ENCODE assay signal across 18 cellular contexts in the genomic region with DNA sequence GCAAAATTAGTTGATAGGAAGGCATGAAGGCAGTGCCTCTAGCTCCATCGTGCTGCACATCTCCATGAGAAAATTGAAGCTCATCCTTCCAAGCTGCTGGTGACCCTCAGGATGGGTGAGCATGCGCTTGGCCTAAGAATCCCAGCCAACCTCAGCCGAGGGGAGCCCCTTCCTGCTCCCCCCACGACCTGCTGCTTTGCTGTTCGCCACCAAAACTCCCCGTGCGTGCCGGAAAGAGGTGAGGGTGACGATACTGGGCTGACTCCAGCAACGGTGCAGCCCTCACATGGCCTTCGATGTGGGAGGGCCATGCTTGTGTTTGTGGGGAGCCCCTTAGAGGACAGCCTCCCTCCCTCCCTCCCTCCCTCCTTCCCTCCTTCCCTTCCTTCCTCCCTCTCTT.
DNase-seq lines count a peak whose midpoint lies in the region; ATAC-seq and TF ChIP-seq lines count a peak whose summit lies in the region.
"Had no signal": no experiment of that assay in that cellular context is flagged by ENCODE, and none has a peak within 500 bp of the region (broad histone marks: within the 10 kb centered on the region; RNA-seq: fewer than 3 reads in every experiment).

No MANE protein-coding gene starts in this region.

- in situ Hi-C loops in G401 (cut with HindIII; ENCODE audit: low sequenced_read_pairs), result no loop called here

- TF ChIP-seq POLR2A in breast epithelium (IDR thresholded peaks at IDR 0.05), result no peak

- DNase-seq in Right ventricle myocardium inferior (ENCODE audit: missing footprints) (peak; percentile 22), cardiac septum (ENCODE audit: low spot score) (no peak), RWPE2 (ENCODE audit: low spot score) (peak; percentile 27), posterior vena cava (ENCODE audit: low spot score) (peak; percentile 20), G401 (ENCODE audit: low spot score) (no peak), breast epithelium (ENCODE audit: low spot score in 2 of 2) (no peak)
- DNase-seq: AML-193; Calu3; CD4-positive, alpha-beta T cell; CD8-positive, alpha-beta T cell; DMS79 treated with DMSO at 0.1 percent for 48 hours; GDM1 had no signal

- TF ChIP-seq CTCF in RWPE2 (IDR thresholded peaks at IDR 0.05; ENCODE audit: poor library complexity, severe bottlenecking) (no peak), breast epithelium (IDR thresholded peaks at IDR 0.05) (no peak)

- H3K27ac ChIP-seq in RWPE2 (ENCODE audit: poor library complexity, severe bottlenecking), result no peak overlapping the region
- H3K27ac ChIP-seq in breast epithelium, result no peak overlapping the region
- H3K27ac ChIP-seq: 22Rv1; A549; BLaER1 treated with 17β-estradiol and CSF1 and Interleukin-3, amounts not matched to agents 10 nM and 100 nM; C4-2B had no signal

- ATAC-seq in Right ventricle myocardium inferior (no peak), RWPE2 (ENCODE audit: low read depth) (no peak)
- ATAC-seq: A549; CD8-positive, alpha-beta T cell; GM12878 had no signal

- no peaks in the 10 kb centered on the region for H3K36me3 ChIP-seq in RWPE2 (ENCODE audit: low read depth)
- H3K36me3 ChIP-seq in breast epithelium, result no peaks in the 10 kb centered on the region
- H3K36me3 ChIP-seq: BLaER1 treated with 17β-estradiol and CSF1 and Interleukin-3, amounts not matched to agents 10 nM and 100 nM had no signal

- H3K4me3 ChIP-seq in RWPE2 (ENCODE audit: severe bottlenecking), result no peak overlapping the region
- H3K4me3 ChIP-seq in breast epithelium, result no peak overlapping the region
- H3K4me3 ChIP-seq: A549; BLaER1 treated with 17β-estradiol and CSF1 and Interleukin-3, amounts not matched to agents 10 nM and 100 nM; GM12878 had no signal

- H3K27me3 ChIP-seq in RWPE2 (ENCODE audit: insufficient read depth, poor library complexity, severe bottlenecking) (no peaks in the 10 kb centered on the region), breast epithelium (peaks cover 0 to 34% of the 10 kb centered on the region in 2 donors)
- H3K27me3 ChIP-seq: BLaER1 treated with 17β-estradiol and CSF1 and Interleukin-3, amounts not matched to agents 10 nM and 100 nM had no signal

- no peaks in the 10 kb centered on the region for H3K9me3 ChIP-seq in RWPE2 (ENCODE audit: severe bottlenecking)
- H3K9me3 ChIP-seq in breast epithelium, result peaks cover 0 to 6% of the 10 kb centered on the region in 2 donors
- H3K9me3 ChIP-seq: A549, Caco-2 had no signal

- H3K4me1 ChIP-seq in RWPE2 (ENCODE audit: insufficient read depth, poor library complexity, severe bottlenecking) (no peaks in the 10 kb centered on the region), breast epithelium (no peaks in the 10 kb centered on the region)
- H3K4me1 ChIP-seq: A549; BLaER1 treated with 17β-estradiol and CSF1 and Interleukin-3, amounts not matched to agents 10 nM and 100 nM; Caco-2 had no signal

- intact Hi-C loops in Right ventricle myocardium inferior (cut with DNase I), result no loop called here
- intact Hi-C loops in cardiac septum (cut with DNase I), result no loop called here
- intact Hi-C loops in posterior vena cava (cut with DNase I), result loop anchor here (5.0 to 10.0 kb wide), 2 partner anchors 82 to 499 kb away; no protein-coding TSS in a partner anchor
- intact Hi-C loops in breast epithelium (cut with DNase I; ENCODE audit: low total_unique reads), result no loop called here

Comparison
In these comparisons a context has a peak if more than half of its experiments do, and no peak if none do; other contexts are left out.
1. DNase-seq: peak in Right ventricle myocardium inferior (single experiment), RWPE2 (single experiment) and posterior vena cava (single experiment); none in cardiac septum (single experiment), G401 (single experiment) and breast epithelium (0 of 2).
2. intact Hi-C loops: an anchor here in posterior vena cava (5.0 to 10.0 kb wide); none called in Right ventricle myocardium inferior, cardiac septum and breast epithelium.